ENCODE assay signal across 7 cellular contexts in genomic region chr11:65419773-65420481, GRCh38. TPM values are rescaled to one million over a fixed set of nuclear protein-coding genes. Genes with fewer than 3 reads are reported as not detected.
DNase-seq lines count a peak whose midpoint lies in the region; ATAC-seq and TF ChIP-seq lines count a peak whose summit lies in the region.

No MANE protein-coding gene starts in this region.

- peak overlapping the region; percentile 70 for H3K4me3 ChIP-seq in GM12865 (ENCODE audit: low read depth, low read length)

- H3K9me3 Mint-ChIP-seq in stimulated activated memory B cell treated with anti-CD40 and anti-IgM and Interleukin-4, amounts not matched to agents 10 μg/mL and 1 μg/mL and 100 μg/mL, for 72 hours: no peaks in the 10 kb centered on the region

- peaks cover 71% of the 10 kb centered on the region for H3K4me1 Mint-ChIP-seq in stimulated activated memory B cell treated with anti-CD40 and anti-IgM and Interleukin-4, amounts not matched to agents 10 μg/mL and 1 μg/mL and 100 μg/mL, for 72 hours

- peaks cover 26% of the 10 kb centered on the region for H3K36me3 Mint-ChIP-seq in stimulated activated memory B cell treated with anti-CD40 and anti-IgM and Interleukin-4, amounts not matched to agents 10 μg/mL and 1 μg/mL and 100 μg/mL, for 72 hours

- TF ChIP-seq CTCF in GM12865 (IDR thresholded peaks at IDR 0.05; ENCODE audit: insufficient read depth, low read depth, low read length, missing control alignments): no peak

- peak overlapping the region; percentile 73 for H3K4me3 Mint-ChIP-seq in stimulated activated memory B cell treated with anti-CD40 and anti-IgM and Interleukin-4, amounts not matched to agents 10 μg/mL and 1 μg/mL and 100 μg/mL, for 72 hours

- no peak for ATAC-seq in stimulated activated memory B cell treated with anti-CD40 and anti-IgM and Interleukin-4, amounts not matched to agents 10 μg/mL and 1 μg/mL and 100 μg/mL, for 72 hours

- no peaks in the 10 kb centered on the region for H3K27me3 Mint-ChIP-seq in stimulated activated memory B cell treated with anti-CD40 and anti-IgM and Interleukin-4, amounts not matched to agents 10 μg/mL and 1 μg/mL and 100 μg/mL, for 72 hours

- DNase-seq in GM12865 (ENCODE audit: low read depth): peak; percentile 85
- peak; percentile 34 for DNase-seq in NCI-H2171 (lab: John Stamatoyannopoulos, UW)
- DNase-seq in activated CD4-positive, alpha-beta T cell treated with anti-CD3 and anti-CD28 coated beads for 48 hours: peak; percentile 77
- DNase-seq in effector CD4-positive, alpha-beta T cell: peak; percentile 43
- DNase-seq in lung microvascular endothelial cell (ENCODE audit: low read depth in 2 of 2): peak; percentile 71 to 92
- no peak for DNase-seq in OCI-M2 (lab: John Stamatoyannopoulos, UW; ENCODE audit: unreplicated experiment)

- H3K27ac Mint-ChIP-seq in stimulated activated memory B cell treated with anti-CD40 and anti-IgM and Interleukin-4, amounts not matched to agents 10 μg/mL and 1 μg/mL and 100 μg/mL, for 72 hours: peak overlapping the region; percentile 96

RNA-seq across cellular contexts. Expression of gene NEAT1, which starts 2.7 kb away (rescaled TPM):
- total RNA-seq in lung microvascular endothelial cell: 26.4 and 94.2 TPM in 2 replicates

RNA-seq across cellular contexts. Expression of gene FRMD8, which starts 33.5 kb away (rescaled TPM):
- total RNA-seq in lung microvascular endothelial cell: 63.4 and 82.9 TPM in 2 replicates

RNA-seq across cellular contexts. Expression of gene SLC25A45, which starts 37.5 kb away (rescaled TPM):
- total RNA-seq in lung microvascular endothelial cell: 1.2 and 1.7 TPM in 2 replicates
